In the genomic region with DNA sequence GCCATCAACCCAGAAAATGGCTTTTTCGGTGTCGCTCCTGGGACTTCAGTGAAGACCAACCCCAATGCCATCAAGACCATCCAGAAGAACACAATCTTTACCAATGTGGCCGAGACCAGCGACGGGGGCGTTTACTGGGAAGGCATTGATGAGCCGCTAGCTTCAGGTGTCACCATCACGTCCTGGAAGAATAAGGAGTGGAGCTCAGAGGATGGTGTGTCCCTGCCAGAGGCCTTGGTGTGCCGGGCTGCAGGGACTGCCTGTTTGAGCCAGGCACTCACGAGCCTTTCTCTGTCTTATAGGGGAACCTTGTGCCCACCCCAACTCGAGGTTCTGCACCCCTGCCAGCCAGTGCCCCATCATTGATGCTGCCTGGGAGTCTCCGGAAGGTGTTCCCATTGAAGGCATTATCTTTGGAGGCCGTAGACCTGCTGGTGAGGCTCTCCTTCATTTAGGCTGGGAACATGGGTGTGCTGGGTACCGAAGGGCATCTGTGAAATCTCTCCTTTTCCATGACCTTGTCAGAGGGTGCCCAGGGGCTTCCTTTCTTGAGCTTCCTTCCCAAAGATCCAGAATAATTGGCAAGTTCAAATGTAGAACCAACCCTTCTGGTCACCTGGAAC, we compare ENCODE assay signal across 21 cellular contexts. TPM values are rescaled to one million over a fixed set of nuclear protein-coding genes. Genes with fewer than 3 reads are reported as not detected.
DNase-seq lines count a peak whose midpoint lies in the region; ATAC-seq, FAIRE-seq and TF ChIP-seq lines count a peak whose summit lies in the region.
"Had no signal": no experiment of that assay in that cellular context is flagged by ENCODE, and none has a peak within 500 bp of the region (broad histone marks: within the 10 kb centered on the region; RNA-seq: fewer than 3 reads in every experiment).

No MANE protein-coding gene starts in this region.

- WGBS in spleen, 5 donors: 84 to 89% (median 87%) methylated on average over 13 to 14 of the region's 14 CpGs

- H3K9me3 ChIP-seq in kidney (ENCODE audit: control insufficient read depth in 1 of 2, low read length in 2 of 2): no peaks in the 10 kb centered on the region
- no peaks in the 10 kb centered on the region for H3K9me3 ChIP-seq in mucosa of rectum (ENCODE audit: control insufficient read depth in 2 of 2, low read length in 2 of 2)
- no peaks in the 10 kb centered on the region for H3K9me3 ChIP-seq in spleen
- H3K9me3 ChIP-seq: A549, BE2C, HAP-1 had no signal

- ATAC-seq in HG03432 (IDR thresholded peaks at IDR 0.05; ENCODE audit: unreplicated experiment): no peak
- ATAC-seq: A549 had no signal

- peak overlapping the region; percentile 76 to 78 for H3K4me3 ChIP-seq in kidney (ENCODE audit: low read length in 2 of 2)
- H3K4me3 ChIP-seq in mucosa of rectum (ENCODE audit: low read length in 2 of 2): peak overlapping the region; percentile 39 to 77
- no peak overlapping the region for H3K4me3 ChIP-seq in spleen
- H3K4me3 ChIP-seq: A549, HAP-1 had no signal

- no peak for TF ChIP-seq CTCF in kidney (IDR thresholded peaks at IDR 0.05; ENCODE audit: borderline replicate concordance, extremely low read depth, insufficient read depth)
- TF ChIP-seq CTCF in spleen (IDR thresholded peaks at IDR 0.05 in 8 of 11, conservative IDR thresholded peaks at IDR 0.05 in 3 of 11): no peak

- H3K4me1 ChIP-seq in kidney (ENCODE audit: control insufficient read depth in 1 of 2, insufficient read depth in 1 of 2, low read depth in 1 of 2, low read length in 2 of 2): peaks cover 5 to 8% of the 10 kb centered on the region in 2 donors
- peaks cover 38 to 80% of the 10 kb centered on the region in 2 donors for H3K4me1 ChIP-seq in mucosa of rectum (ENCODE audit: control insufficient read depth in 2 of 2, insufficient read depth in 2 of 2, low read length in 2 of 2)
- H3K4me1 ChIP-seq in spleen: peaks cover 0 to 5% (median 0%) of the 10 kb centered on the region in 6 donors
- H3K4me1 ChIP-seq: HAP-1 had no signal

- no peak for FAIRE-seq in kidney (lab: Jason Lieb, UNC)
- FAIRE-seq: A549, D721Med, GM12892, H1 had no signal

- H3K27ac ChIP-seq in kidney (ENCODE audit: low read depth in 2 of 2, low read length in 2 of 2) (peak overlapping the region; percentile 80 to 84), mucosa of rectum (ENCODE audit: low read depth in 2 of 2, low read length in 2 of 2) (peak overlapping the region; percentile 56 to 93), spleen (no peak overlapping the region)
- H3K27ac ChIP-seq: A549, C4-2B, HL-60 had no signal

- no peaks in the 10 kb centered on the region for H3K27me3 ChIP-seq in mucosa of rectum (ENCODE audit: control insufficient read depth in 2 of 2, insufficient read depth in 2 of 2, low read length in 2 of 2)
- peaks cover 0 to 38% (median 0%) of the 10 kb centered on the region in 7 donors for H3K27me3 ChIP-seq in spleen (replicated peaks in 1 of 7)

- DNase-seq in kidney: no peak
- DNase-seq in spleen: peak; percentile 43
- no peak for DNase-seq in MV-4-11 (lab: John Stamatoyannopoulos, UW)
- no peak for DNase-seq in effector CD8-positive, alpha-beta T cell (lab: John Stamatoyannopoulos, UW)
- DNase-seq: BE2C; CD4-positive, alpha-beta memory T cell; COR-L47; DMS153; DND-41; GDM1 had no signal

- intact Hi-C loops in kidney (cut with DNase I) (no loop called here), spleen (cut with DNase I; ENCODE audit: low total_unique reads) (no loop called here)

- peaks cover 31 to 52% of the 10 kb centered on the region in 2 donors for H3K36me3 ChIP-seq in kidney (ENCODE audit: control insufficient read depth in 1 of 2, insufficient read depth in 2 of 2, low read length in 2 of 2)
- H3K36me3 ChIP-seq in mucosa of rectum (ENCODE audit: control insufficient read depth in 2 of 2, insufficient read depth in 2 of 2, low read length in 2 of 2): peaks cover 36 to 43% of the 10 kb centered on the region in 2 donors
- no peaks in the 10 kb centered on the region for H3K36me3 ChIP-seq in spleen
- H3K36me3 ChIP-seq: BE2C, HAP-1 had no signal

- H3K9ac ChIP-seq in kidney (ENCODE audit: low read length in 2 of 2) (peak overlapping the region; percentile 26 to 90), mucosa of rectum (ENCODE audit: low read depth in 1 of 2, low read length in 2 of 2) (no peak overlapping the region)

- no peak for TF ChIP-seq POLR2A in spleen (IDR thresholded peaks at IDR 0.05)

RNA-seq across cellular contexts. Expression of gene PCK1, which starts 3.4 kb away (rescaled TPM):
- total RNA-seq in kidney (29.7 TPM), spleen (under 1 TPM in 4 of 7 donors, not detected in 3; 0.17 to 0.67 (median 0.41) TPM)
- polyA plus RNA-seq in kidney (ENCODE audit: insufficient read depth, low read depth, low replicate concordance) (551 TPM), spleen (under 1 TPM; 0.04 to 0.13 (median 0.05) TPM)
- total RNA-seq: CD4-positive, alpha-beta memory T cell; H1 had no signal
- polyA plus RNA-seq: AG04450; CD4-positive, alpha-beta memory T cell; H1; IgD-negative memory B cell had no signal

RNA-seq across cellular contexts. Expression of gene CTCFL, which starts 39.4 kb away (rescaled TPM):
- total RNA-seq in kidney (not detected), spleen (under 1 TPM in 1 of 7 donors, not detected in 6; 0.26 TPM)
- polyA plus RNA-seq in kidney (ENCODE audit: insufficient read depth, low read depth, low replicate concordance) (not detected), spleen (under 1 TPM in 2 of 3 donors, not detected in 1; 0.23 to 0.45 TPM)
- total RNA-seq: CD4-positive, alpha-beta memory T cell had no signal
- polyA plus RNA-seq: AG04450; CD4-positive, alpha-beta memory T cell; IgD-negative memory B cell had no signal

RNA-seq across cellular contexts. Expression of gene ZBP1, which starts 55.9 kb away (rescaled TPM):
- total RNA-seq in kidney (3.7 TPM), spleen (10 to 100 TPM; 11.7 to 28.4 (median 20.9) TPM)
- polyA plus RNA-seq in kidney (ENCODE audit: insufficient read depth, low read depth, low replicate concordance) (not detected), spleen (10 to 100 TPM in 1 of 3 donors, 1 to 10 TPM in 2; 8.6 to 11.2 (median 9.8) TPM)
- total RNA-seq: H1 had no signal
- polyA plus RNA-seq: AG04450, H1 had no signal

Comparison
In these comparisons a context has a peak if more than half of its experiments do, and no peak if none do; other contexts are left out.
1. H3K27ac ChIP-seq: peak in kidney (2 of 2) and mucosa of rectum (2 of 2); none in spleen (0 of 8).
2. H3K4me3 ChIP-seq: peak in kidney (2 of 2) and mucosa of rectum (2 of 2); none in spleen (0 of 8).
3. H3K9ac ChIP-seq: peak in kidney (2 of 2); none in mucosa of rectum (0 of 2).
4. RNA of gene PCK1, which starts 3.4 kb away (total RNA-seq): 29.7 TPM in kidney (single experiment); 0.17 to 0.67 TPM in spleen; every median in the first group is over 10 times any median in the second.